In the genomic region with DNA sequence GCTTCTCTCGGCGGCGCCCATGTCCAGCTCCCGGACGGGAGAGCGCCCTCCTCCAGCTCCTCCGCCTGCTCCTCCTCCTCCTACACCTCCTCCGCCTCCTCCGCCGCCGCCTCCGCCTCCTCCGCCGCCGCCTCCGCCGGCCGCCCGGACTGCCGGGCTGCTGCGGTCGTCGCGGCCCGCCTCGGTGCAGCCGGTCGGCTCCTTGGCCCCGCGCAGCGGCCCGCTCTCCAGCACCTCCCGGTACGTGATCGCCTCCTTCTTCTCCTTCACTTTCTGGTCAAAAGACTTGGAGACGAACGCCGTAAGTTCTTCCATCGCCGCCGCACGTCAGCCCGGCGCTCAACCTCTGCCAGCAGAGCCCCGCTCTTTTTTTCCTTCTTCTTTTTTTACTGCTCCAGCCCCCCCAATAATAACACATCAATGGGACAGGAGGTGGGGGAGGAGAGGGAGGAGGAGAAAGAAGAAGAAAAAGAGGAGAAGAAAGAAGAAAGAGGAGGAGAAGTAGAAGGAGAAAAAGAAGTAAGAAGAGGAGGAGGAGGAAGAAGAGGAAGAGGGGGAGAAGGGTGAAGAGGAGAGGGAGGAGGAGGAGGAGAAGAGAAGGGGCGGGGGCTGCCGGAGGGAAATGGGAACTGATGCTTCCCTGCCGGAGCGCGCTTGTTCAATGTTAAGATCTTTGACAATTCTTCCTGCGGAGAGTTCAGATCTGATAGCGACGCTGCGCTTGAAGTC, we compare ENCODE assay signal across 8 cellular contexts. TPM values are rescaled to one million over a fixed set of nuclear protein-coding genes. Genes with fewer than 3 reads are reported as not detected.
DNase-seq lines count a peak whose midpoint lies in the region; ATAC-seq, FAIRE-seq and TF ChIP-seq lines count a peak whose summit lies in the region.

A gene (minus strand): TSS at position 711 of the 729 bp plus-strand sequence. CDS start 396 bp downstream, at position 315.

- H2AFZ ChIP-seq in PC-9 (peak within 1 kb of the TSS; percentile 94), HepG2 (ENCODE audit: low read length) (no peak within 1 kb of the TSS)

- H3K4me2 ChIP-seq in PC-9 (peak within 1 kb of the TSS; percentile 83), HepG2 (ENCODE audit: low read depth, low read length) (peak within 1 kb of the TSS; percentile 77)

- intact Hi-C loops in PC-9 (cut with micrococcal nuclease; ENCODE audit: unreplicated experiment), result loop anchor here (10.0 kb wide), 2 partner anchors 329 to 429 kb away; no protein-coding TSS in a partner anchor
- intact Hi-C loops in HepG2 (cut with micrococcal nuclease; ENCODE audit: unreplicated experiment), result loop anchor here (5.0 kb wide), 1 partner anchor 206 kb away; no protein-coding TSS in a partner anchor

- no TSS peak for BruUV-seq in PC-9 (replicated peaks; lab: Mats Ljungman, UMichigan)
- no TSS peak for BruUV-seq in HepG2 (replicated peaks; lab: Mats Ljungman, UMichigan)

- peak within 1 kb of the TSS; percentile 88 for H3K4me3 ChIP-seq in AG04449 (ENCODE audit: low read depth, low read length)
- peak within 1 kb of the TSS; percentile 45 for H3K4me3 ChIP-seq in GM12864 (ENCODE audit: low read depth, low read length)
- H3K4me3 ChIP-seq in PC-9, result peak within 1 kb of the TSS; percentile 62
- H3K4me3 ChIP-seq in bronchial epithelial cell (ENCODE audit: low read depth, low read length), result peak within 1 kb of the TSS; percentile 13
- peak within 1 kb of the TSS; percentile 39 to 75 (median 58); a peak in 5 of 6 replicates for H3K4me3 ChIP-seq in HepG2 (replicated peaks in 1 of 3; ENCODE audit: insufficient read depth in 1 of 3, low read depth in 2 of 3, low read length in 3 of 3)

- ATAC-seq in HepG2, result no peak
- no peak for ATAC-seq in GM18867 (IDR thresholded peaks at IDR 0.05; ENCODE audit: unreplicated experiment)

- peak within 1 kb of the TSS; percentile 72 for H3K27ac Mint-ChIP-seq in type B pancreatic cell

- H4K20me1 ChIP-seq in PC-9 (ENCODE audit: insufficient read depth) (no peaks in the 10 kb centered on the region), HepG2 (ENCODE audit: insufficient read depth, low read length) (no peaks in the 10 kb centered on the region)

- H3K9me2 ChIP-seq in PC-9 (ENCODE audit: insufficient read depth), result no peaks in the 10 kb centered on the region

- FAIRE-seq in bronchial epithelial cell (lab: Jason Lieb, UNC) (no peak), HepG2 (lab: Jason Lieb, UNC) (no peak)

- no peak within 1 kb of the TSS for H3K9ac ChIP-seq in HepG2 (ENCODE audit: insufficient read depth, low read depth, low read length)

- WGBS in HepG2 (ENCODE audit: low lambda C conversion rate), result 2% methylated on average over 47 of the region's 54 CpGs

- TF ChIP-seq CTCF in AG04449 (IDR thresholded peaks at IDR 0.05; ENCODE audit: insufficient read depth, low read length, missing control alignments), result peak; percentile 7
- no peak for TF ChIP-seq CTCF in GM12864 (IDR thresholded peaks at IDR 0.05; ENCODE audit: low read depth, low read length, missing control alignments)
- TF ChIP-seq CTCF in PC-9 (conservative IDR thresholded peaks at IDR 0.05), result no peak
- no peak for TF ChIP-seq CTCF in bronchial epithelial cell (IDR thresholded peaks at IDR 0.05; ENCODE audit: insufficient read depth, low read length, severe bottlenecking)
- no peak for TF ChIP-seq CTCF in HepG2 (CRISPR knock-in tag; IDR thresholded peaks at IDR 0.05)
- no peak for TF ChIP-seq CTCF in type B pancreatic cell (conservative IDR thresholded peaks at IDR 0.05)

- H3K27ac ChIP-seq in PC-9 (no peak within 1 kb of the TSS), HepG2 (ENCODE audit: extremely low read length, insufficient read depth, low read length) (no peak within 1 kb of the TSS)

- peaks cover 9% of the 10 kb centered on the region for H3F3A ChIP-seq in PC-9 (ENCODE audit: insufficient read depth, low read depth)

- no peak for DNase-seq in AG04449 (ENCODE audit: low read depth, low spot score)
- no peak for DNase-seq in GM12864 (ENCODE audit: low read depth)
- DNase-seq in PC-9, result peak; percentile 42 to 45
- no peak for DNase-seq in bronchial epithelial cell (ENCODE audit: low read depth)
- no peak for DNase-seq in HepG2 (ENCODE audit: low spot score)
- DNase-seq in type B pancreatic cell (ENCODE audit: extremely low spot score, unreplicated experiment), result no peak
- DNase-seq in kidney glomerular epithelial cell (lab: John Stamatoyannopoulos, UW), result no peak

- POLR2A ChIA-PET in AG04449 (lab: Yijun Ruan, JAX) (interaction anchor here (1.0 to 1.5 kb wide), 4 partner anchors 56 to 574 kb away, joined by 4 to 5 read pairs (median 4); no protein-coding TSS in a partner anchor), PC-9 (lab: Charles Lee; ENCODE audit: unreplicated experiment) (no interaction called here), HepG2 (lab: Yijun Ruan, JAX) (no interaction called here)

- TF ChIP-seq EP300 in HepG2 (IDR thresholded peaks at IDR 0.05; ENCODE audit: low read depth in 2 of 2, low read length in 2 of 2) (no peak), HepG2 (CRISPR knock-in tag; IDR thresholded peaks at IDR 0.05; ENCODE audit: borderline replicate concordance) (no peak)

- no peak for TF ChIP-seq RAD21 in HepG2 (CRISPR knock-in tag; IDR thresholded peaks at IDR 0.05)

- peaks cover 13% of the 10 kb centered on the region; the same call in 1 of the 2 replicates for H3K4me1 ChIP-seq in PC-9 (replicated peaks; ENCODE audit: insufficient read depth)
- H3K4me1 ChIP-seq in HepG2 (ENCODE audit: insufficient read depth, low read length), result peaks cover 53% of the 10 kb centered on the region

- H3K79me2 ChIP-seq in PC-9 (ENCODE audit: low read depth) (peaks cover 4% of the 10 kb centered on the region), HepG2 (ENCODE audit: insufficient read depth, low read length) (peaks cover 4% of the 10 kb centered on the region)

- CTCF ChIA-PET in AG04449 (lab: Yijun Ruan, JAX) (interaction anchor here (0.7 to 5.0 kb wide), 7 partner anchors 14 to 499 kb away, joined by 3 to 17 read pairs (median 5); no protein-coding TSS in a partner anchor), PC-9 (lab: Charles Lee) (no interaction called here), HepG2 (lab: Yijun Ruan, JAX; ENCODE audit: low intra/inter-chr PET ratio, low total read pairs) (no interaction called here)

- no peaks in the 10 kb centered on the region for H3K36me3 ChIP-seq in PC-9 (ENCODE audit: low read depth)
- no peaks in the 10 kb centered on the region for H3K36me3 ChIP-seq in bronchial epithelial cell (ENCODE audit: control insufficient read depth, insufficient read depth, low read length)
- no peaks in the 10 kb centered on the region for H3K36me3 ChIP-seq in HepG2 (replicated peaks in 1 of 2; ENCODE audit: control insufficient read depth in 1 of 2, insufficient read depth in 2 of 2, low read length in 2 of 2)

- H3K36me3 Mint-ChIP-seq in type B pancreatic cell, result no peaks in the 10 kb centered on the region

- H3K4me3 Mint-ChIP-seq in type B pancreatic cell, result peak within 1 kb of the TSS; percentile 86

- no peaks in the 10 kb centered on the region for H3K9me3 Mint-ChIP-seq in type B pancreatic cell

- H3K27me3 ChIP-seq in PC-9 (ENCODE audit: insufficient read depth, low read depth), result no peaks in the 10 kb centered on the region
- H3K27me3 ChIP-seq in bronchial epithelial cell (ENCODE audit: control insufficient read depth, insufficient read depth, low read length), result peaks cover 59% of the 10 kb centered on the region
- peaks cover 10 to 70% of the 10 kb centered on the region in 2 experiments for H3K27me3 ChIP-seq in HepG2 (ENCODE audit: control insufficient read depth in 1 of 2, insufficient read depth in 2 of 2, low read length in 2 of 2)

- H3K4me1 Mint-ChIP-seq in type B pancreatic cell (ENCODE audit: unreplicated experiment), result peaks cover 33% of the 10 kb centered on the region

- H3K27me3 Mint-ChIP-seq in type B pancreatic cell, result peaks cover 91% of the 10 kb centered on the region

- H3K9me3 ChIP-seq in PC-9 (ENCODE audit: insufficient read depth, low read depth) (no peaks in the 10 kb centered on the region), HepG2 (ENCODE audit: low read length) (no peaks in the 10 kb centered on the region)

- TF ChIP-seq POLR2A in HepG2 (IDR thresholded peaks at IDR 0.05; ENCODE audit: insufficient read depth in 1 of 2, low read depth in 2 of 2, low read length in 2 of 2), result no peak

- in situ Hi-C loops in HepG2 (cut with HindIII; ENCODE audit: extremely low pct_ligation_motif_present, low pct_unique_long_range_greater_than_20kb), result no loop called here

TF ChIP-seq in HepG2, 621 proteins besides CTCF, POLR2A, EP300 and RAD21 (continues in another document):
- TF ChIP-seq NFKBIZ (CRISPR knock-in tag; IDR thresholded peaks at IDR 0.05) (no peak), ZNF263 (CRISPR knock-in tag; IDR thresholded peaks at IDR 0.05) (peak; percentile 68; the same call in 1 of the 2 replicates)

RNA-seq across cellular contexts. Expression of the gene that starts here (rescaled TPM):
- total RNA-seq in PC-9 (2021) (0.95 and 1.0 TPM in 2 replicates), bronchial epithelial cell (not detected in 2 replicates), HepG2 (2016; rRNA removed; fragmentation: Illumina TruSeq; extraction: Trizol) (0.11 and 0.13 TPM in 2 replicates), type B pancreatic cell (ENCODE audit: low replicate concordance) (1.3 and 4.7 TPM in 2 replicates)
- total RNA-seq in HepG2 (2016; cell fraction: cytosol; rRNA removed; fragmentation: Illumina TruSeq; extraction: Trizol; ENCODE audit: low read depth), result 0.09 and 0.10 TPM in 2 replicates
- total RNA-seq in HepG2 (2016; cell fraction: insoluble cytoplasmic fraction; rRNA removed; fragmentation: Illumina TruSeq; extraction: Trizol), result 0.09 TPM in 1 of 2 replicates, not detected in the other
- total RNA-seq in HepG2 (2016; cell fraction: membrane; rRNA removed; fragmentation: Illumina TruSeq; extraction: Trizol), result 0.21 and 0.28 TPM in 2 replicates
- 0.25 and 0.28 TPM in 2 replicates for total RNA-seq in HepG2 (2016; cell fraction: nucleus; rRNA removed; fragmentation: Illumina TruSeq; extraction: Trizol)
- polyA plus RNA-seq in HepG2 (2011; rRNA removed), result not detected in 2 replicates
- polyA plus RNA-seq in HepG2 (2011; cell fraction: cytosol; rRNA removed), result 0.01 TPM in 1 of 2 replicates, not detected in the other
- 0.03 TPM in 1 of 2 replicates, not detected in the other for polyA plus RNA-seq in HepG2 (2011; cell fraction: nucleus; rRNA removed)
- polyA plus RNA-seq in HepG2 (2012), result 0.05 and 0.09 TPM in 2 replicates
- polyA plus RNA-seq in HepG2 (2016; cell fraction: cytosol; fragmentation: Illumina TruSeq; extraction: Trizol; ENCODE audit: low read depth), result 0.07 and 0.19 TPM in 2 replicates
- polyA plus RNA-seq in HepG2 (2016; cell fraction: insoluble cytoplasmic fraction; fragmentation: Illumina TruSeq; extraction: Trizol; ENCODE audit: low read depth), result 0.10 TPM in 1 of 2 replicates, not detected in the other
- 0.15 and 0.17 TPM in 2 replicates for polyA plus RNA-seq in HepG2 (2016; cell fraction: membrane; fragmentation: Illumina TruSeq; extraction: Trizol; ENCODE audit: low read depth)
- 0.15 and 0.21 TPM in 2 replicates for polyA plus RNA-seq in HepG2 (2016; cell fraction: nucleus; fragmentation: Illumina TruSeq; extraction: Trizol; ENCODE audit: insufficient read depth, low read depth)
- not detected in 2 replicates for polyA minus RNA-seq in HepG2 (2011; rRNA and poly(A)+ RNA removed; ENCODE audit: low replicate concordance)
- 0.10 TPM in 1 of 2 replicates, not detected in the other for polyA minus RNA-seq in HepG2 (2011; cell fraction: cytosol; rRNA and poly(A)+ RNA removed)
- 0.13 and 0.37 TPM in 2 replicates for polyA minus RNA-seq in HepG2 (2011; cell fraction: nucleus; rRNA and poly(A)+ RNA removed)

Comparison
In these comparisons a context has a peak if more than half of its experiments do, and no peak if none do; other contexts are left out.
1. DNase-seq: peak in PC-9 (2 of 2); none in AG04449 (single experiment), GM12864 (single experiment), bronchial epithelial cell (single experiment), HepG2 (single experiment), type B pancreatic cell (single experiment) and kidney glomerular epithelial cell (single experiment).
2. H3K4me3 ChIP-seq: peak in every context shown above with its lines; median percentile 88 in AG04449; 62 in PC-9; 58 in HepG2; 45 in GM12864; 13 in bronchial epithelial cell.